8 cellular contexts compared by ENCODE assay signal in genomic region chr9:113468-114266, GRCh38. TPM values are rescaled to one million over a fixed set of nuclear protein-coding genes. Genes with fewer than 3 reads are reported as not detected.
DNase-seq lines count a peak whose midpoint lies in the region; ATAC-seq and TF ChIP-seq lines count a peak whose summit lies in the region.
"Not testable (repeated sequence)": the region's sequence is repeated elsewhere in the genome, so short reads cannot be mapped to it uniquely, and the experiment has no call there.

No MANE protein-coding gene starts in this region.

- H3K4me2 ChIP-seq in BLaER1 (peak overlapping the region; percentile 66), mesenchymal stem cell (ENCODE audit: low read length, poor library complexity, severe bottlenecking) (peak overlapping the region; percentile 90)

- H3K9me3 ChIP-seq in BLaER1; T-helper 17 cell (ENCODE audit: control insufficient read depth, low read length, poor library complexity, severe bottlenecking); ascending aorta; mesenchymal stem cell (ENCODE audit: control insufficient read depth, low read length); skeletal muscle tissue (ENCODE audit: control insufficient read depth in 3 of 3, low read length in 3 of 3): not testable (repeated sequence)

- not testable (repeated sequence) for TF ChIP-seq CTCF in ascending aorta (IDR thresholded peaks at IDR 0.05); foreskin keratinocyte (conservative IDR thresholded peaks at IDR 0.05)

- not testable (repeated sequence) for H3K18ac ChIP-seq in mesenchymal stem cell (ENCODE audit: low read depth in 1 of 2, low read length in 2 of 2)

- H3K27me3 Mint-ChIP-seq in T-helper 17 cell, result peaks cover 26% of the 10 kb centered on the region

- under 1% methylated on average over 76 of the region's 111 CpGs for WGBS in mesenchymal stem cell

- H4K20me1 ChIP-seq in BLaER1, result peaks cover 36% of the 10 kb centered on the region

- not testable (repeated sequence) for H3K36me3 Mint-ChIP-seq in T-helper 17 cell (ENCODE audit: low read depth)

- H2BK15ac ChIP-seq in mesenchymal stem cell (ENCODE audit: low read depth, poor library complexity, severe bottlenecking), result not testable (repeated sequence)

- not testable (repeated sequence) for H4K8ac ChIP-seq in mesenchymal stem cell (ENCODE audit: low read length)

- H2AK5ac ChIP-seq in mesenchymal stem cell (ENCODE audit: low read length, severe bottlenecking), result not testable (repeated sequence)

- not testable (repeated sequence) for H3K79me1 ChIP-seq in mesenchymal stem cell (replicated peaks; ENCODE audit: low read length, poor library complexity, severe bottlenecking)

- H3K4me1 ChIP-seq in BLaER1 (peaks cover 12% of the 10 kb centered on the region), mesenchymal stem cell (ENCODE audit: control insufficient read depth, insufficient read depth, low read depth, low read length) (peaks cover 19% of the 10 kb centered on the region), skeletal muscle tissue (ENCODE audit: control insufficient read depth in 3 of 3, insufficient read depth in 3 of 3, low read length in 3 of 3) (peaks cover 5 to 17% (median 6%) of the 10 kb centered on the region in 3 donors)
- H3K4me1 ChIP-seq in ascending aorta, foreskin keratinocyte: not testable (repeated sequence)

- not testable (repeated sequence) for H4K91ac ChIP-seq in mesenchymal stem cell (ENCODE audit: low read length)

- intact Hi-C loops in ascending aorta (cut with DNase I), result not testable (repeated sequence)

- peak in 1 of 3 donors; percentile 10 for DNase-seq in T-helper 17 cell
- not testable (repeated sequence) for DNase-seq in ascending aorta (ENCODE audit: low spot score in 2 of 2)
- DNase-seq in foreskin keratinocyte, result peak in 1 of 2 donors; percentile 21
- DNase-seq in mesenchymal stem cell, result peak; percentile 47

- peaks cover 15% of the 10 kb centered on the region for H3K4me1 Mint-ChIP-seq in T-helper 17 cell

- not testable (repeated sequence) for H2BK12ac ChIP-seq in mesenchymal stem cell (ENCODE audit: low read length in 2 of 2)

- H3K23ac ChIP-seq in mesenchymal stem cell (ENCODE audit: low read length in 2 of 2), result peak overlapping the region in 1 of 2 experiments; percentile 10

- not testable (repeated sequence) for H3K36me3 ChIP-seq in BLaER1; ascending aorta; mesenchymal stem cell (ENCODE audit: control insufficient read depth in 1 of 2, insufficient read depth in 2 of 2, low read depth in 1 of 2, low read length in 2 of 2); skeletal muscle tissue (ENCODE audit: control insufficient read depth in 3 of 3, insufficient read depth in 3 of 3, low read length in 3 of 3)

- peak overlapping the region; percentile 83 for H3K4me3 Mint-ChIP-seq in T-helper 17 cell

- not testable (repeated sequence) for H3K27ac Mint-ChIP-seq in T-helper 17 cell

- not testable (repeated sequence) for H3K9ac ChIP-seq in BLaER1; mesenchymal stem cell (ENCODE audit: low read length)
- peak overlapping the region in 1 of 3 donors; percentile 40 for H3K9ac ChIP-seq in skeletal muscle tissue (ENCODE audit: low read depth in 1 of 3, low read length in 3 of 3)

- not testable (repeated sequence) for H3K27ac ChIP-seq in BLaER1; ascending aorta; foreskin keratinocyte; mesenchymal stem cell (ENCODE audit: low read length, poor library complexity, severe bottlenecking); skeletal muscle tissue (ENCODE audit: low read depth, low read length)

- H3K4me3 ChIP-seq in BLaER1 (peak overlapping the region; percentile 49), ascending aorta (peak overlapping the region; percentile 54 to 55), mesenchymal stem cell (ENCODE audit: insufficient read depth in 1 of 2, low read depth in 1 of 2, low read length in 2 of 2) (peak overlapping the region; percentile 37 to 66), skeletal muscle tissue (ENCODE audit: low read length in 3 of 3) (peak overlapping the region; percentile 48 to 65 (median 50))

- not testable (repeated sequence) for H3K4ac ChIP-seq in mesenchymal stem cell (ENCODE audit: low read depth in 1 of 2, low read length in 2 of 2)

- ATAC-seq in GM19328 (IDR thresholded peaks at IDR 0.05; ENCODE audit: unreplicated experiment) (peak; percentile 58), HG03457 (IDR thresholded peaks at IDR 0.05; ENCODE audit: unreplicated experiment) (peak; percentile 57), T-helper 17 cell (peak; percentile 69), foreskin keratinocyte (peak; percentile 37)

- not testable (repeated sequence) for H2AFZ ChIP-seq in mesenchymal stem cell (ENCODE audit: low read depth, low read length)

- not testable (repeated sequence) for H2BK120ac ChIP-seq in mesenchymal stem cell (ENCODE audit: low read depth, low read length)

- peaks cover 84% of the 10 kb centered on the region for H3K27me3 ChIP-seq in BLaER1
- peaks cover 16% of the 10 kb centered on the region for H3K27me3 ChIP-seq in ascending aorta
- peaks cover 58% of the 10 kb centered on the region for H3K27me3 ChIP-seq in foreskin keratinocyte
- peaks cover 40 to 50% of the 10 kb centered on the region in 2 experiments for H3K27me3 ChIP-seq in mesenchymal stem cell (ENCODE audit: control insufficient read depth in 1 of 2, insufficient read depth in 1 of 2, low read length in 2 of 2)
- peaks cover 39 to 50% (median 46%) of the 10 kb centered on the region in 3 donors for H3K27me3 ChIP-seq in skeletal muscle tissue (ENCODE audit: control insufficient read depth in 3 of 3, insufficient read depth in 3 of 3, low read length in 3 of 3)

- not testable (repeated sequence) for H3K14ac ChIP-seq in mesenchymal stem cell (ENCODE audit: low read length in 2 of 2)

- not testable (repeated sequence) for H2BK5ac ChIP-seq in mesenchymal stem cell (ENCODE audit: low read depth, low read length, poor library complexity, severe bottlenecking)

RNA-seq across cellular contexts. Expression of gene FOXD4, which starts 4.5 kb away (rescaled TPM):
- total RNA-seq in T-helper 17 cell (not detected), ascending aorta (not detected), foreskin keratinocyte (0.10 and 0.14 TPM in 2 replicates), skeletal muscle tissue (0.52 TPM)
- polyA plus RNA-seq in foreskin keratinocyte, result 0.10 and 0.16 TPM in 2 replicates
- 0.10 TPM for polyA plus RNA-seq in mesenchymal stem cell (2013, experiment 1 of 2)
- polyA plus RNA-seq in mesenchymal stem cell (2013, experiment 2 of 2), result 0.10 TPM
